Comparison of ENCODE assay signal across 18 cellular contexts in genomic region chr12:92914170-92914569, GRCh38.
"Had no signal": no experiment of that assay in that cellular context is flagged by ENCODE, and none has a peak within 500 bp of the region (broad histone marks: within the 10 kb centered on the region; RNA-seq: fewer than 3 reads in every experiment).

No MANE protein-coding gene starts in this region.

- H3K4me1 ChIP-seq: right atrium auricular region had no signal

- H3K4me3 Mint-ChIP-seq: endodermal cell, naive B cell, neural crest cell had no signal

- H3K27me3 Mint-ChIP-seq: naive B cell had no signal

- H3K27ac ChIP-seq: coronary artery, heart right ventricle, right atrium auricular region, sigmoid colon had no signal

- DNase-seq: effector CD4-positive, alpha-beta T cell; endodermal cell; foreskin melanocyte; heart right ventricle; hypothalamus; left ventricle myocardium superior; mesenchymal stem cell; naive B cell; posterior cingulate gyrus; sigmoid colon; small intestine; stimulated activated CD4-positive, alpha-beta T cell treated with anti-CD3 and anti-CD28 coated beads, Interleukin-12 subunit alpha, Interleukin-12 subunit beta, amount 100 ng/mL, for 4 hours; stimulated activated naive CD4-positive, alpha-beta T cell treated with Interleukin-2 at 50 U/mL for 16 hours; trophoblast cell had no signal

- H3K4me3 ChIP-seq: coronary artery, heart right ventricle, lung, right atrium auricular region, sigmoid colon had no signal

- H3K9me3 Mint-ChIP-seq: naive B cell had no signal

- H3K27me3 ChIP-seq: heart right ventricle, right atrium auricular region, sigmoid colon had no signal

- H3K36me3 ChIP-seq: heart right ventricle, sigmoid colon had no signal

- H3K9me3 ChIP-seq: sigmoid colon had no signal

- ATAC-seq: heart right ventricle, left ventricle myocardium superior had no signal
